In the genomic region with DNA sequence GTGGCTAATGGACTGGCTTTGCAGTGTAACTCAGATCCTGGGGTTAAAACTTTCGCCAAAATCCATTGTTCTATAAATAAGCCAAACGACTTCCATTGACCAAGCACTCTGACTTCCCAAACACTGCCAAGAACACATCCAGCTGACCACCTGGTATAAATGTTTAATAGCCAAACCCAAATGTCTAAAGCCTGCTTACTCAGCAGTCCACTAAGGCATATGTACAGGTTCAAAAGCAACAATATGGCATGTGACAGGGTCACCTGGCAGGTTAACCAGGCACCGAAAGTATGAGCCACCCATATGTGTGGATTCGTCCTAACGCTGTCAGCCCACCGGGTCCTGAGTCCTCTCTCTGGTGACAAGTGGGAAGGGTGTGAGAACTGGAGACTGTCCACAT, we compare ENCODE assay signal across 10 cellular contexts. TPM values are rescaled to one million over a fixed set of nuclear protein-coding genes. Genes with fewer than 3 reads are reported as not detected.
A peak's percentile ranks its signal among the peaks of the same experiment; 100 is the strongest.
DNase-seq lines count a peak whose midpoint lies in the region; ATAC-seq and TF ChIP-seq lines count a peak whose summit lies in the region.
"Had no signal": no experiment of that assay in that cellular context is flagged by ENCODE, and none has a peak within 500 bp of the region (broad histone marks: within the 10 kb centered on the region; RNA-seq: fewer than 3 reads in every experiment).

No MANE protein-coding gene starts in this region.

- WGBS in prostate gland, result 71% methylated on average over 6 of the region's 6 CpGs

- H3K9me3 Mint-ChIP-seq in Caco-2 (ENCODE audit: unreplicated experiment), result no peaks in the 10 kb centered on the region

- peak overlapping the region; percentile 84 to 98 for H3K27ac ChIP-seq in prostate gland

- POLR2A ChIA-PET in Caco-2 (lab: Charles Lee), result no interaction called here

- H3K4me1 Mint-ChIP-seq in Caco-2 (ENCODE audit: low read depth, unreplicated experiment), result peaks cover 58% of the 10 kb centered on the region
- peaks cover 48% of the 10 kb centered on the region for H3K4me1 Mint-ChIP-seq in T-helper 17 cell

- ATAC-seq in T-helper 17 cell, result no peak
- ATAC-seq in HG03460 (IDR thresholded peaks at IDR 0.05; ENCODE audit: unreplicated experiment), result no peak
- ATAC-seq in HG03520 (IDR thresholded peaks at IDR 0.05; ENCODE audit: unreplicated experiment), result no peak

- no peak overlapping the region for H3K27ac Mint-ChIP-seq in Caco-2 (ENCODE audit: unreplicated experiment)
- H3K27ac Mint-ChIP-seq in T-helper 17 cell, result peak overlapping the region; percentile 93

- H3K4me3 Mint-ChIP-seq in Caco-2 (ENCODE audit: unreplicated experiment), result peak overlapping the region; percentile 29
- peak overlapping the region; percentile 97 for H3K4me3 Mint-ChIP-seq in T-helper 17 cell

- H3K36me3 ChIP-seq in Caco-2 (ENCODE audit: control insufficient read depth, insufficient read depth, low read length), result peaks cover 5% of the 10 kb centered on the region; the same call in 1 of the 2 replicates
- H3K36me3 ChIP-seq in prostate gland, result no peaks in the 10 kb centered on the region

- DNase-seq in Caco-2 (no peak), T-helper 17 cell (no peak), epithelial cell of proximal tubule (ENCODE audit: low read depth) (no peak), prostate gland (ENCODE audit: low spot score) (no peak), posterior vena cava (ENCODE audit: low spot score) (no peak), mucosa of gallbladder (ENCODE audit: low spot score) (no peak)
- DNase-seq: NCI-H345 had no signal

- TF ChIP-seq POLR2A in prostate gland (IDR thresholded peaks at IDR 0.05), result no peak

- TF ChIP-seq CTCF in Caco-2 (IDR thresholded peaks at IDR 0.05; ENCODE audit: insufficient read depth in 1 of 2, low read depth in 1 of 2, low read length in 1 of 2, severe bottlenecking in 1 of 2, unreplicated experiment in 1 of 2) (no peak), epithelial cell of proximal tubule (conservative IDR thresholded peaks at IDR 0.05; ENCODE audit: low read depth, low read length) (no peak), prostate gland (IDR thresholded peaks at IDR 0.05) (no peak)

- no peaks in the 10 kb centered on the region for H3K27me3 ChIP-seq in Caco-2 (replicated peaks; ENCODE audit: control insufficient read depth, insufficient read depth, low read length)
- no peaks in the 10 kb centered on the region for H3K27me3 ChIP-seq in prostate gland (replicated peaks; ENCODE audit: insufficient read depth)

- intact Hi-C loops in Caco-2 (cut with micrococcal nuclease; ENCODE audit: unreplicated experiment) (no loop called here), prostate gland (cut with DNase I) (no loop called here), posterior vena cava (cut with DNase I) (no loop called here)

- BruUV-seq in Caco-2 (replicated peaks; lab: Mats Ljungman, UMichigan), result no TSS peak

- H3K4me1 ChIP-seq in Caco-2 (peaks cover 63% of the 10 kb centered on the region), prostate gland (replicated peaks) (peaks cover 43% of the 10 kb centered on the region)

- H3K36me3 Mint-ChIP-seq in Caco-2 (ENCODE audit: insufficient read depth, unreplicated experiment) (peaks cover 73% of the 10 kb centered on the region), T-helper 17 cell (ENCODE audit: low read depth) (peaks cover 5% of the 10 kb centered on the region)

- no peaks in the 10 kb centered on the region for H3K9me3 ChIP-seq in Caco-2
- no peaks in the 10 kb centered on the region for H3K9me3 ChIP-seq in T-helper 17 cell (ENCODE audit: control insufficient read depth, low read length, poor library complexity, severe bottlenecking)
- H3K9me3 ChIP-seq in prostate gland, result no peaks in the 10 kb centered on the region

- no peaks in the 10 kb centered on the region for H3K27me3 Mint-ChIP-seq in Caco-2 (ENCODE audit: insufficient read depth, unreplicated experiment)
- H3K27me3 Mint-ChIP-seq in T-helper 17 cell, result no peaks in the 10 kb centered on the region

- H3K4me3 ChIP-seq in Caco-2 (ENCODE audit: low read depth, low read length) (no peak overlapping the region), epithelial cell of proximal tubule (ENCODE audit: low read depth, low read length) (peak overlapping the region; percentile 89), prostate gland (peak overlapping the region in 1 of 2 donors; percentile 89)
- H3K4me3 ChIP-seq: lung had no signal

- CTCF ChIA-PET in Caco-2 (lab: Charles Lee), result interaction anchor here (0.6 kb wide), 1 partner anchor 469 kb away, joined by 6 read pairs; no protein-coding TSS in a partner anchor

RNA-seq across cellular contexts. Expression of a gene that starts 2.1 kb away (rescaled TPM):
- total RNA-seq in Caco-2 (2022) (196 TPM in 2 replicates), T-helper 17 cell (100 to 1,000 TPM; 218 to 273 TPM), epithelial cell of proximal tubule (32.0 and 54.1 TPM in 2 replicates), prostate gland (100 to 1,000 TPM in 1 of 2 donors, 10 to 100 TPM in 1; 80.3 to 155 TPM), posterior vena cava (100 to 1,000 TPM in 1 of 2 donors, 10 to 100 TPM in 1; 93.6 to 103 TPM), mucosa of gallbladder (161 TPM)

RNA-seq across cellular contexts. Expression of a gene that starts 42.6 kb away (rescaled TPM):
- total RNA-seq in Caco-2 (2022) (13.1 and 13.7 TPM in 2 replicates), T-helper 17 cell (10 to 100 TPM; 47.2 to 56.2 TPM), epithelial cell of proximal tubule (169 and 190 TPM in 2 replicates), prostate gland (10 to 100 TPM in 1 of 2 donors, 1 to 10 TPM in 1; 5.0 to 69.2 TPM), posterior vena cava (10 to 100 TPM; 53.7 to 65.6 TPM), mucosa of gallbladder (95.7 TPM)

RNA-seq across cellular contexts. Expression of a gene that starts 46.0 kb away (rescaled TPM):
- total RNA-seq in Caco-2 (2022), result 0.37 and 0.93 TPM in 2 replicates
- total RNA-seq in T-helper 17 cell, result 100 to 1,000 TPM; 119 to 122 TPM
- total RNA-seq in epithelial cell of proximal tubule, result not detected in 2 replicates
- 1 to 10 TPM in 1 of 2 donors, not detected in 1; 2.8 TPM for total RNA-seq in prostate gland
- 1 to 10 TPM; 1.9 to 3.0 TPM for total RNA-seq in posterior vena cava
- 12.0 TPM for total RNA-seq in mucosa of gallbladder

RNA-seq across cellular contexts. Expression of a gene that starts 58.8 kb away (rescaled TPM):
- total RNA-seq in Caco-2 (2022), result 31.0 and 32.2 TPM in 2 replicates
- total RNA-seq in T-helper 17 cell, result 10 to 100 TPM; 79.1 to 89.0 TPM
- 10.5 and 10.8 TPM in 2 replicates for total RNA-seq in epithelial cell of proximal tubule
- 10 to 100 TPM; 57.6 to 62.8 TPM for total RNA-seq in prostate gland
- total RNA-seq in posterior vena cava, result 10 to 100 TPM; 20.3 to 28.5 TPM
- total RNA-seq in mucosa of gallbladder, result 56.9 TPM
